Comparison of ENCODE assay signal across 36 cellular contexts in genomic region chr7:68058014-68058413, GRCh38.
"Had no signal": no experiment of that assay in that cellular context is flagged by ENCODE, and none has a peak within 500 bp of the region (broad histone marks: within the 10 kb centered on the region; RNA-seq: fewer than 3 reads in every experiment).

No MANE protein-coding gene starts in this region.

- H3K27me3 ChIP-seq: adrenal gland, ascending aorta, cardiac muscle cell, colonic mucosa, gastrocnemius medialis, right atrium auricular region had no signal

- H3K4me3 Mint-ChIP-seq: activated CD4-positive, alpha-beta memory T cell treated with anti-CD3 and anti-CD28 coated beads for 36 hours; activated CD4-positive, alpha-beta T cell treated with anti-CD3 and anti-CD28 coated beads, Interleukin-2, amount 10 ng/mL, durations not matched to agents 24 days and 14 days; activated naive CD4-positive, alpha-beta T cell treated with anti-CD3 and anti-CD28 coated beads for 36 hours; activated T-helper 1 cell treated with anti-CD3 and anti-CD28 coated beads, Interleukin-12 subunit alpha, Interleukin-12 subunit beta, Interleukin-2, Interleukin-4 antibody, amounts not matched to agents 30 ng/mL and 10 ng/mL and 1 ng/mL, durations not matched to agents 14 hours and 24 hours and 36 hours; brain; naive thymus-derived CD4-positive, alpha-beta T cell; neural crest cell; stimulated activated memory B cell treated with anti-CD40 and anti-IgM and Interleukin-4, amounts not matched to agents 10 μg/mL and 1 μg/mL and 100 μg/mL, for 72 hours; stimulated activated naive CD8-positive, alpha-beta T cell treated with anti-CD3 and anti-CD28 coated beads, Interleukin-15, amount 100 ng/mL, for 72 hours had no signal

- H3K36me3 ChIP-seq: adrenal gland, ascending aorta, cardiac muscle cell, colonic mucosa, gastrocnemius medialis, right atrium auricular region had no signal

- H3K36me3 Mint-ChIP-seq: activated CD4-positive, alpha-beta memory T cell treated with anti-CD3 and anti-CD28 coated beads for 36 hours; activated naive CD8-positive, alpha-beta T cell treated with anti-CD3 and anti-CD28 coated beads for 36 hours; brain; stimulated activated memory B cell treated with anti-CD40 and anti-IgM and Interleukin-4, amounts not matched to agents 10 μg/mL and 1 μg/mL and 100 μg/mL, for 72 hours had no signal

- H3K4me1 ChIP-seq: adrenal gland, ascending aorta, colonic mucosa, gastrocnemius medialis, right atrium auricular region had no signal

- H3K4me1 Mint-ChIP-seq: activated CD4-positive, alpha-beta T cell treated with anti-CD3 and anti-CD28 coated beads, Interleukin-2, amount 10 ng/mL, durations not matched to agents 24 days and 14 days; activated naive CD8-positive, alpha-beta T cell treated with anti-CD3 and anti-CD28 coated beads for 36 hours; brain; naive thymus-derived CD4-positive, alpha-beta T cell; neural crest cell; stimulated activated memory B cell treated with anti-CD40 and anti-IgM and Interleukin-4, amounts not matched to agents 10 μg/mL and 1 μg/mL and 100 μg/mL, for 72 hours; stimulated activated naive CD8-positive, alpha-beta T cell treated with anti-CD3 and anti-CD28 coated beads, Interleukin-15, amount 100 ng/mL, for 72 hours had no signal

- DNase-seq: activated CD4-positive, alpha-beta memory T cell treated with anti-CD3 and anti-CD28 coated beads for 36 hours; activated CD4-positive, alpha-beta T cell treated with anti-CD3 and anti-CD28 coated beads, Interleukin-2, amount 10 ng/mL, durations not matched to agents 24 days and 14 days; activated CD4-positive, CD25-positive, alpha-beta regulatory T cell treated with anti-CD3 and anti-CD28 coated beads, Interleukin-2, amount 50 U/mL, for 72 hours; activated CD8-positive, alpha-beta memory T cell treated with anti-CD3 and anti-CD28 coated beads, Interleukin-2, amount 50 U/mL, for 4 hours; activated effector memory CD4-positive, alpha-beta T cell treated with anti-CD3 and anti-CD28 coated beads, Interleukin-2, amount 50 U/mL, for 16 hours; activated naive CD4-positive, alpha-beta T cell treated with anti-CD3 and anti-CD28 coated beads for 36 hours; activated naive CD8-positive, alpha-beta T cell treated with anti-CD3 and anti-CD28 coated beads for 36 hours; activated T-cell treated with anti-CD3 and anti-CD28 coated beads, Interleukin-2, amount 50 U/mL, for 1 hour; adrenal gland; cerebellar nuclear complex; colonic mucosa; dorsolateral prefrontal cortex; effector memory CD4-positive, alpha-beta T cell; erythroblast; gastrocnemius medialis; glutamatergic neuron; kidney; left colon; midbrain; naive thymus-derived CD4-positive, alpha-beta T cell; occipital lobe; stimulated activated CD4-positive, alpha-beta T cell treated with anti-CD3 and anti-CD28 coated beads, Interleukin-1b, Interleukin-23, amount 100 ng/mL, for 48 hours; stimulated activated CD4-positive, alpha-beta T cell treated with anti-CD3 and anti-CD28 coated beads, Interleukin-4, amount 100 ng/mL, for 4 hours; stimulated activated CD8-positive, alpha-beta memory T cell treated with anti-CD3 and anti-CD28 coated beads, Interleukin-4, amount 100 ng/mL, for 48 hours; stimulated activated naive CD8-positive, alpha-beta T cell treated with anti-CD3 and anti-CD28 coated beads, Interleukin-15, amount 100 ng/mL, for 72 hours; substantia nigra; T-helper 9 cell had no signal

- ATAC-seq: gastrocnemius medialis; left colon; naive thymus-derived CD4-positive, alpha-beta T cell; stimulated activated memory B cell treated with anti-CD40 and anti-IgM and Interleukin-4, amounts not matched to agents 10 μg/mL and 1 μg/mL and 100 μg/mL, for 72 hours; stimulated activated naive CD8-positive, alpha-beta T cell treated with anti-CD3 and anti-CD28 coated beads, Interleukin-15, amount 100 ng/mL, for 72 hours had no signal

- H3K27me3 Mint-ChIP-seq: activated CD4-positive, alpha-beta memory T cell treated with anti-CD3 and anti-CD28 coated beads for 36 hours; activated CD4-positive, alpha-beta T cell treated with anti-CD3 and anti-CD28 coated beads, Interleukin-2, amount 10 ng/mL, durations not matched to agents 24 days and 14 days; activated naive CD8-positive, alpha-beta T cell treated with anti-CD3 and anti-CD28 coated beads for 36 hours; stimulated activated memory B cell treated with anti-CD40 and anti-IgM and Interleukin-4, amounts not matched to agents 10 μg/mL and 1 μg/mL and 100 μg/mL, for 72 hours; stimulated activated naive CD8-positive, alpha-beta T cell treated with anti-CD3 and anti-CD28 coated beads, Interleukin-15, amount 100 ng/mL, for 72 hours had no signal

- H3K27ac ChIP-seq: adrenal gland, ascending aorta, cardiac muscle cell, colonic mucosa, dorsolateral prefrontal cortex, gastrocnemius medialis, right atrium auricular region, VCaP had no signal

- H3K9me3 ChIP-seq: adrenal gland, ascending aorta, colonic mucosa, gastrocnemius medialis, right atrium auricular region had no signal

- H3K4me3 ChIP-seq: adrenal gland, ascending aorta, cardiac muscle cell, colonic mucosa, dorsolateral prefrontal cortex, gastrocnemius medialis, right atrium auricular region, smooth muscle cell had no signal

- H3K27ac Mint-ChIP-seq: activated CD4-positive, alpha-beta memory T cell treated with anti-CD3 and anti-CD28 coated beads for 36 hours; activated CD4-positive, alpha-beta T cell treated with anti-CD3 and anti-CD28 coated beads, Interleukin-2, amount 10 ng/mL, durations not matched to agents 24 days and 14 days; activated naive CD4-positive, alpha-beta T cell treated with anti-CD3 and anti-CD28 coated beads for 36 hours; activated naive CD8-positive, alpha-beta T cell treated with anti-CD3 and anti-CD28 coated beads for 36 hours; activated T-helper 1 cell treated with anti-CD3 and anti-CD28 coated beads, Interleukin-12 subunit alpha, Interleukin-12 subunit beta, Interleukin-2, Interleukin-4 antibody, amounts not matched to agents 30 ng/mL and 10 ng/mL and 1 ng/mL, durations not matched to agents 14 hours and 24 hours and 36 hours; brain; naive thymus-derived CD4-positive, alpha-beta T cell; stimulated activated memory B cell treated with anti-CD40 and anti-IgM and Interleukin-4, amounts not matched to agents 10 μg/mL and 1 μg/mL and 100 μg/mL, for 72 hours; stimulated activated naive CD8-positive, alpha-beta T cell treated with anti-CD3 and anti-CD28 coated beads, Interleukin-15, amount 100 ng/mL, for 72 hours had no signal

- H3K9me3 Mint-ChIP-seq: neural crest cell; stimulated activated memory B cell treated with anti-CD40 and anti-IgM and Interleukin-4, amounts not matched to agents 10 μg/mL and 1 μg/mL and 100 μg/mL, for 72 hours had no signal
